In the genomic region with DNA sequence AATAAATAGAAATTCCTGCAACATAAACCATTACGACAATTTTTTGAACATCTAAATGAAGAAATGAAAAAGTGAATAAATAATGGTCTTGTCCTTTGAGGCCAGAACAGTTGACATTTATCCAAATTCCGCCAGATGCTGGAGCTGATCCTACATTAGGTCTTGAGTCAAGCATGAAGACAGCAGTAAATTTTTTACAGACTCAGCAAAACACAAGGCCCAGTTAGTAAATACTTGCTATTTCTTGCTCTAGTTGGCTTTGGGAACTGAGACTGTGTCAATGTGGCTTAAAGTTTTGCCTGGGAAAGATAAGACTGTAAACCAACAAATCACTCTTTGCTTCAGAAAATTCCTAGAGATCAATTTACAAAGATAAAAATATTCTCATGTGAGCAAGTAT, we compare ENCODE assay signal across 16 cellular contexts.
DNase-seq lines count a peak whose midpoint lies in the region; ATAC-seq, FAIRE-seq and TF ChIP-seq lines count a peak whose summit lies in the region.
"Had no signal": no experiment of that assay in that cellular context is flagged by ENCODE, and none has a peak within 500 bp of the region (broad histone marks: within the 10 kb centered on the region; RNA-seq: fewer than 3 reads in every experiment).

No MANE protein-coding gene starts in this region.

- no peaks in the 10 kb centered on the region for H3K27me3 Mint-ChIP-seq in nephron (ENCODE audit: low read depth)
- H3K27me3 Mint-ChIP-seq: CD4-positive, alpha-beta T cell had no signal

- DNase-seq in NCI-H446 treated with DMSO at 0.1 percent for 48 hours (lab: John Stamatoyannopoulos, UW): peak; percentile 34
- DNase-seq in activated CD8-positive, alpha-beta memory T cell treated with anti-CD3 and anti-CD28 coated beads, Interleukin-2, amount 50 U/mL, for 4 hours: no peak
- DNase-seq in cerebellar cortex (ENCODE audit: low spot score): no peak
- DNase-seq: AML-193; CD4-positive, alpha-beta T cell; DMS153; DMS79; GDM1; GM23248 had no signal

- FAIRE-seq in endometrium (lab: Jason Lieb, UNC): peak; percentile 91
- FAIRE-seq: A204.1, GM12892, GM18507 had no signal

- H3K36me3 Mint-ChIP-seq in nephron (ENCODE audit: low read depth): no peaks in the 10 kb centered on the region

- peak overlapping the region; percentile 86 to 92 (median 89) for H3K27ac Mint-ChIP-seq in nephron
- H3K27ac Mint-ChIP-seq: CD4-positive, alpha-beta T cell had no signal

- no peak overlapping the region for H3K4me3 Mint-ChIP-seq in nephron
- H3K4me3 Mint-ChIP-seq: CD4-positive, alpha-beta T cell had no signal

- no peak for ATAC-seq in HG03442 (IDR thresholded peaks at IDR 0.05; ENCODE audit: unreplicated experiment)
- ATAC-seq in HG02840 (IDR thresholded peaks at IDR 0.05; ENCODE audit: low FRiP score, unreplicated experiment): no peak

- no peaks in the 10 kb centered on the region for H3K9me3 Mint-ChIP-seq in nephron

- peaks cover 37% of the 10 kb centered on the region for H3K4me1 Mint-ChIP-seq in nephron

- TF ChIP-seq CTCF in nephron (IDR thresholded peaks at IDR 0.05; ENCODE audit: unreplicated experiment in 3 of 3): no peak
